In the genomic region with DNA sequence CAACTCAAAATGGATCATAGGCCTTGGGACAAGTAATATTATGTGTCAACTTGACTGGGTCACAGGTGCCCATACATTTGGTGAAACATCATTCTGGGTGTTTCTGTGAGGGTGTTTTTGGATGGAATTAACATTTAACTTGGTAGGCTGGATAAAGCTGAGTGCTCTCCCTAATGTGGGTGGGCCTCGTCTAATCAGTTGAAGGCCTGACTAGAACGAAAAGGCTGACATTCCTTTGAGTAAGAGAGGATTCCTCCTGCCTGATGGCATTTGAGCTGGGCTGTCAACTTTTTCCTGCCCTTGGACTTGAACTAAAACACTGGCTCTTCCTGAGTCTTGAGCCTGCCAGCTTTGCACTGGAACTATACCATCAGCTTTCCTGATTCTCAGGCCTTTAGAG, we compare ENCODE assay signal across 15 cellular contexts.
"Had no signal": no experiment of that assay in that cellular context is flagged by ENCODE, and none has a peak within 500 bp of the region (broad histone marks: within the 10 kb centered on the region; RNA-seq: fewer than 3 reads in every experiment).

No MANE protein-coding gene starts in this region.

- H3K4me1 ChIP-seq: stomach, transverse colon had no signal

- H3K27ac Mint-ChIP-seq: naive thymus-derived CD8-positive, alpha-beta T cell had no signal

- H3K4me3 Mint-ChIP-seq: naive thymus-derived CD8-positive, alpha-beta T cell had no signal

- ATAC-seq: mucosa of descending colon; naive thymus-derived CD8-positive, alpha-beta T cell had no signal

- H3K27ac ChIP-seq: hepatocyte, neutrophil, stomach, thoracic aorta, transverse colon had no signal

- H3K9me3 ChIP-seq: mucosa of descending colon, neutrophil, stomach, thoracic aorta, transverse colon had no signal

- H3K27me3 ChIP-seq: stomach, transverse colon had no signal

- DNase-seq: dermis blood vessel endothelial cell; effector CD4-positive, alpha-beta T cell; kidney glomerular epithelial cell; mucosa of descending colon; naive thymus-derived CD8-positive, alpha-beta T cell; posterior cingulate gyrus; small intestine; stimulated activated CD4-positive, alpha-beta T cell treated with anti-CD3 and anti-CD28 coated beads, Interleukin-12 subunit alpha, Interleukin-12 subunit beta, amount 100 ng/mL, for 4 hours; stimulated activated naive CD4-positive, alpha-beta T cell; stomach; substantia nigra; transverse colon had no signal

- H3K4me3 ChIP-seq: hepatocyte, mucosa of descending colon, stomach, thoracic aorta, transverse colon had no signal

- H3K36me3 ChIP-seq: neutrophil, stomach, thoracic aorta, transverse colon had no signal
